In the genomic region with DNA sequence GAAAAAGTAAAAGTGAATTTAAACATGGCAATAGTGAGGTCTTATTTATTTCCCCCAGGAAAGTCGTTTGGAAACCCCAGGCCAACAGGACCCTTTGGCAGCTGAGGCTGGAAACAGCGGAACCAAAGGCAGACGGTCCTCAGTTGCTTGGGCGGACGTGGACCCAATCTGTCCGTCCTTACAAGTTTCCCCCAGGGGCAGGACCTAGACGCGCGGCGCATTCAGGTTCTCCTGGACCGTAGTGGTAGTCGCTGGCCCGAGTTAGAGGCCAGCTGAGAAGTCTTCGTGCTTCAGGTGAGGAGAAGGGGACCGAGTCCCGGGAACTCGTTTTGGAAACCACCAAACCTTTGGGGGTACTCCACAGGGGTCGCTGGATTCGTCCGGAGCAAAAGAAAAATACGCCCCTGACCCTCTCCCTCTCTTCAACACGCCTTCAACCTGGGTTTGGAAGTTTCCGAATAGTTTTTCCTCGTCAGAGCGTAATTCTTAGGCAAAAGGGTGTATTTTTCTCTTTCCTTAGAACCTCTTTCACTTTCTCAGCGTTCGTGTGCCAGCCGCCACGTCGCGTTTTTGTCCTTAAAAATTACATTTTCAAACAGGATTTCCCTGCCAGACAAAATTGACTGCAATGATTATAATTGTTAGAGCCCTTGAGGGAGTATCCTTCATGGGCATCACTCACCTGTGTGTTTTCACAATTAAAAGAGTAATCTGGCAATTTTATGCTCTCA, we compare ENCODE assay signal across 8 cellular contexts. TPM values are rescaled to one million over a fixed set of nuclear protein-coding genes. Genes with fewer than 3 reads are reported as not detected.
DNase-seq lines count a peak whose midpoint lies in the region; ATAC-seq and TF ChIP-seq lines count a peak whose summit lies in the region.

No MANE protein-coding gene starts in this region.

- WGBS in liver: under 1% methylated on average over 31 of the region's 31 CpGs

- H3K36me3 Mint-ChIP-seq in activated CD4-positive, alpha-beta T cell treated with anti-CD3 and anti-CD28 coated beads, Interleukin-2, amount 10 ng/mL, durations not matched to agents 7 days and 5 days (ENCODE audit: low read depth): peaks cover 18% of the 10 kb centered on the region

- TF ChIP-seq CTCF in AG10803 (conservative IDR thresholded peaks at IDR 0.05; ENCODE audit: low read length) (no peak), liver (IDR thresholded peaks at IDR 0.05; ENCODE audit: low read depth, low read length, missing input control) (no peak)

- peaks cover 0 to 35% (median 30%) of the 10 kb centered on the region in 4 donors for H3K4me1 ChIP-seq in liver (ENCODE audit: control insufficient read depth in 4 of 4, insufficient read depth in 4 of 4, low read length in 3 of 4)

- no peaks in the 10 kb centered on the region for H3K27me3 Mint-ChIP-seq in activated CD4-positive, alpha-beta T cell treated with anti-CD3 and anti-CD28 coated beads, Interleukin-2, amount 10 ng/mL, durations not matched to agents 7 days and 5 days

- H3K4me3 Mint-ChIP-seq in activated CD4-positive, alpha-beta T cell treated with anti-CD3 and anti-CD28 coated beads, Interleukin-2, amount 10 ng/mL, durations not matched to agents 7 days and 5 days: peak overlapping the region; percentile 96

- H3K9ac ChIP-seq in liver (ENCODE audit: low read depth in 1 of 2, low read length in 2 of 2): peak overlapping the region; percentile 90 to 92

- peaks cover 56% of the 10 kb centered on the region for H3K4me1 Mint-ChIP-seq in activated CD4-positive, alpha-beta T cell treated with anti-CD3 and anti-CD28 coated beads, Interleukin-2, amount 10 ng/mL, durations not matched to agents 7 days and 5 days

- peak overlapping the region; percentile 73 to 80 for H3K27ac ChIP-seq in liver (ENCODE audit: low read depth in 1 of 2, low read length in 2 of 2)

- H3K27ac Mint-ChIP-seq in activated CD4-positive, alpha-beta T cell treated with anti-CD3 and anti-CD28 coated beads, Interleukin-2, amount 10 ng/mL, durations not matched to agents 7 days and 5 days: peak overlapping the region; percentile 99

- H3K9me3 ChIP-seq in liver (ENCODE audit: control insufficient read depth in 4 of 4, low read length in 3 of 4): no peaks in the 10 kb centered on the region

- H3K4me3 ChIP-seq in AG10803 (ENCODE audit: low read length): peak overlapping the region; percentile 80
- peak overlapping the region; percentile 67 to 88 (median 85) for H3K4me3 ChIP-seq in liver (ENCODE audit: low read depth in 1 of 3, low read length in 3 of 3)

- peaks cover 0 to 5% (median 2%) of the 10 kb centered on the region in 4 donors for H3K36me3 ChIP-seq in liver (ENCODE audit: control insufficient read depth in 4 of 4, insufficient read depth in 3 of 4, low read depth in 1 of 4, low read length in 3 of 4)

- H3K9me3 Mint-ChIP-seq in activated CD4-positive, alpha-beta T cell treated with anti-CD3 and anti-CD28 coated beads, Interleukin-2, amount 10 ng/mL, durations not matched to agents 7 days and 5 days: no peaks in the 10 kb centered on the region

- H3K27me3 ChIP-seq in liver (ENCODE audit: control insufficient read depth in 4 of 4, insufficient read depth in 4 of 4, low read length in 3 of 4): no peaks in the 10 kb centered on the region

- POLR2A ChIA-PET in activated CD4-positive, alpha-beta T cell treated with anti-CD3 and anti-CD28 coated beads, Interleukin-2, amount 10 ng/mL, durations not matched to agents 7 days and 5 days (lab: Charles Lee): no interaction called here

- CTCF ChIA-PET in activated CD4-positive, alpha-beta T cell treated with anti-CD3 and anti-CD28 coated beads, Interleukin-2, amount 10 ng/mL, durations not matched to agents 7 days and 5 days (lab: Charles Lee): no interaction called here

- TF ChIP-seq RAD21 in liver (IDR thresholded peaks at IDR 0.05): peak; percentile 22 to 42

- ATAC-seq in GM18907 (IDR thresholded peaks at IDR 0.05; ENCODE audit: unreplicated experiment) (peak; percentile 41), HG03175 (IDR thresholded peaks at IDR 0.05; ENCODE audit: unreplicated experiment) (peak; percentile 27)

- peak; percentile 82 for DNase-seq in AG10803 (ENCODE audit: low read depth)
- peak; percentile 48 for DNase-seq in NCI-H510A treated with DMSO at 0.1 percent for 48 hours (lab: John Stamatoyannopoulos, UW)
- DNase-seq in activated CD4-positive, alpha-beta T cell treated with anti-CD3 and anti-CD28 coated beads, Interleukin-2, amount 10 ng/mL, durations not matched to agents 7 days and 5 days: peak; percentile 55
- DNase-seq in dermis blood vessel endothelial cell: peak; percentile 85
- peak; percentile 53 to 57 for DNase-seq in stimulated activated CD4-positive, alpha-beta T cell treated with anti-CD3 and anti-CD28 coated beads, Interleukin-2, amount 100 ng/mL, for 48 hours

TF ChIP-seq in liver, 16 proteins besides CTCF, POLR2A, EP300 and RAD21:
- TF ChIP-seq YY1 (IDR thresholded peaks at IDR 0.05) (peak; percentile 80), HNF4A (conservative IDR thresholded peaks at IDR 0.05) (peak; percentile 18 to 39), MAX (IDR thresholded peaks at IDR 0.05) (no peak), RXRA (IDR thresholded peaks at IDR 0.05) (peak; percentile 11 to 12), TAF1 (conservative IDR thresholded peaks at IDR 0.05) (peak; percentile 85), SP1 (IDR thresholded peaks at IDR 0.05) (no peak), EGR1 (IDR thresholded peaks at IDR 0.05; ENCODE audit: low read depth in 2 of 2) (no peak), NR2F2 (IDR thresholded peaks at IDR 0.05) (no peak), JUND (IDR thresholded peaks at IDR 0.05) (peak in 1 of 2 donors; percentile 14), GABPA (IDR thresholded peaks at IDR 0.05 in 1 of 2, conservative IDR thresholded peaks at IDR 0.05 in 1 of 2) (peak; percentile 47 to 81), HNF4G (IDR thresholded peaks at IDR 0.05) (no peak), REST (IDR thresholded peaks at IDR 0.05) (peak; percentile 11)
- TF ChIP-seq, protein P1, sequence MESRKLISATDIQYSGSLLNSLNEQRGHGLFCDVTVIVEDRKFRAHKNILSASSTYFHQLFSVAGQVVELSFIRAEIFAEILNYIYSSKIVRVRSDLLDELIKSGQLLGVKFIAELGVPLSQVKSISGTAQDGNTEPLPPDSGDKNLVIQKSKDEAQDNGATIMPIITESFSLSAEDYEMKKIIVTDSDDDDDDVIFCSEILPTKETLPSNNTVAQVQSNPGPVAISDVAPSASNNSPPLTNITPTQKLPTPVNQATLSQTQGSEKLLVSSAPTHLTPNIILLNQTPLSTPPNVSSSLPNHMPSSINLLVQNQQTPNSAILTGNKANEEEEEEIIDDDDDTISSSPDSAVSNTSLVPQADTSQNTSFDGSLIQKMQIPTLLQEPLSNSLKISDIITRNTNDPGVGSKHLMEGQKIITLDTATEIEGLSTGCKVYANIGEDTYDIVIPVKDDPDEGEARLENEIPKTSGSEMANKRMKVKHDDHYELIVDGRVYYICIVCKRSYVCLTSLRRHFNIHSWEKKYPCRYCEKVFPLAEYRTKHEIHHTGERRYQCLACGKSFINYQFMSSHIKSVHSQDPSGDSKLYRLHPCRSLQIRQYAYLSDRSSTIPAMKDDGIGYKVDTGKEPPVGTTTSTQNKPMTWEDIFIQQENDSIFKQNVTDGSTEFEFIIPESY (IDR thresholded peaks at IDR 0.05): peak; percentile 25
TF ChIP-seq in liver: peak in this region for 8.

RNA-seq across cellular contexts. Expression of gene METTL15, which starts 2.1 kb away (rescaled TPM):
- 10 to 100 TPM in 1 of 2 experiments, 1 to 10 TPM in 1; 9.6 to 11.6 TPM for total RNA-seq in activated CD4-positive, alpha-beta T cell treated with anti-CD3 and anti-CD28 coated beads, Interleukin-2, amount 10 ng/mL, durations not matched to agents 7 days and 5 days
- 11.8 and 16.5 TPM in 2 replicates for total RNA-seq in dermis blood vessel endothelial cell
- total RNA-seq in liver: 10 to 100 TPM; 11.0 to 11.5 TPM
- polyA plus RNA-seq in liver: 1 to 10 TPM; 4.1 to 5.1 TPM

RNA-seq across cellular contexts. Expression of gene KIF18A, which starts 2.3 kb away (rescaled TPM):
- 10 to 100 TPM; 31.8 to 34.5 TPM for total RNA-seq in activated CD4-positive, alpha-beta T cell treated with anti-CD3 and anti-CD28 coated beads, Interleukin-2, amount 10 ng/mL, durations not matched to agents 7 days and 5 days
- total RNA-seq in dermis blood vessel endothelial cell: 4.8 and 17.9 TPM in 2 replicates
- total RNA-seq in liver: 10 to 100 TPM in 1 of 2 donors, under 1 TPM in 1; 0.08 to 21.4 TPM
- polyA plus RNA-seq in liver: under 1 TPM; 0.18 to 0.22 TPM

Comparison
In these comparisons a context has a peak if more than half of its experiments do, and no peak if none do; other contexts are left out.
1. Peak in every context shown above with its lines: DNase-seq, ATAC-seq, H3K4me3 ChIP-seq and H3K27ac ChIP-seq.